ENCODE assay signal across 11 cellular contexts in the genomic region with DNA sequence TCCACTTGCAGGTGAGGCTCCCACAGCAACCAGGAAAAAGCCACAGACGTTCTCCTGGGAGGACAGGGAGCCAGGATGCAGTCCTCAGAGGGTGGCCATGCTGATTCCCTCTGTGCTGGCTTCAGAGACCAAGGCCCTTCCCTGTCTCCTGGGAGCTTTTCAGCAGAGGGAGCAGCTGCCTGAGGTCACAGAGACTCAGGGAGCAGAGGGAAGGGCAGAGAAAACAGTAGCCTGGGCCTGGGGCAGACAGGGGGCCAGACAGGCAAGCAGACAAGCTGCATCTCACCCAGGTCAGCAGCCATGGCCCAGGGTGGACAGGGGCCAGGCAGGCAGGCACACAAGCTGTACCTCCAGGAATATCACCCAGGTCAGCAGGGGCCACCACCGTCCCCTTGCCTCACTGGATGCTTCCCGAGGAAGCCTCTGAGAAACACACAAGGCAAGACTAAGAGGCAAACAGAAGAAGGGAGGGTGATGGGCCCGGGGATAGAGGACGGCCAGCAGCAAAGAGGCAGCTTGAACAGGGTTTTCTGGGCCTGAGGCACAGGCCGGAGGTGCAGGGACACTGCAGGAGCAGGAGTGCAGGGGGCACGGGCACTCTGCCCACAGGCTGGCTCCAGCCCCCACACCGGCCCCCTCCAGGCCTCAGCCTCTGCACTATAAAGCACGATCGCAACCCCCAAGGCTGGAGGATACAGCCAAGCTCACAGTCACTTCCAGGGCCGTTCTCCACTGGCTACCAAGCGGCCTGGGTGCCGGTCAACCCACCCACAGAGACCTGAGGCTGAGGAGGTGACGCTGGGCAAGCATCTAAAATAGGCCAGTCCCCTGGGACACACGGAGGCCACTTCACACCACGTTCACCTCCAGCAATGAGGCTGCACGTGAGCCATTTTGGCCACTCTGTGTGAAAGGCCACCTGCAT. TPM values are rescaled to one million over a fixed set of nuclear protein-coding genes. Genes with fewer than 3 reads are reported as not detected.
DNase-seq lines count a peak whose midpoint lies in the region; ATAC-seq and TF ChIP-seq lines count a peak whose summit lies in the region.
"Had no signal": no experiment of that assay in that cellular context is flagged by ENCODE, and none has a peak within 500 bp of the region (broad histone marks: within the 10 kb centered on the region; RNA-seq: fewer than 3 reads in every experiment).

No MANE protein-coding gene starts in this region.

- H3K27ac Mint-ChIP-seq in CD4-positive, alpha-beta memory T cell: peak overlapping the region in 4 of 7 donors; percentile 30 to 63 (median 45)
- H3K27ac Mint-ChIP-seq in effector memory CD8-positive, alpha-beta T cell: peak overlapping the region; percentile 89 to 94

- TF ChIP-seq CTCF in ovary (IDR thresholded peaks at IDR 0.05): no peak

- H3K27me3 Mint-ChIP-seq in CD4-positive, alpha-beta memory T cell: no peaks in the 10 kb centered on the region
- H3K27me3 Mint-ChIP-seq in effector memory CD8-positive, alpha-beta T cell: no peaks in the 10 kb centered on the region

- peaks cover 19 to 24% of the 10 kb centered on the region in 2 donors for H3K36me3 Mint-ChIP-seq in CD4-positive, alpha-beta memory T cell
- peaks cover 20% of the 10 kb centered on the region for H3K36me3 Mint-ChIP-seq in effector memory CD8-positive, alpha-beta T cell (ENCODE audit: insufficient read depth)

- peaks cover 17 to 73% (median 34%) of the 10 kb centered on the region in 4 donors for H3K4me1 Mint-ChIP-seq in CD4-positive, alpha-beta memory T cell
- H3K4me1 Mint-ChIP-seq in effector memory CD8-positive, alpha-beta T cell (ENCODE audit: low read depth in 2 of 2): peaks cover 34 to 35% of the 10 kb centered on the region in 2 donors

- CTCF ChIA-PET in CD4-positive, alpha-beta memory T cell (lab: Charles Lee; ENCODE audit: partially characterized antibody): no interaction called here

- no peaks in the 10 kb centered on the region for H3K9me3 Mint-ChIP-seq in CD4-positive, alpha-beta memory T cell
- no peaks in the 10 kb centered on the region for H3K9me3 Mint-ChIP-seq in effector memory CD8-positive, alpha-beta T cell

- H3K4me1 ChIP-seq in CD4-positive, alpha-beta memory T cell (ENCODE audit: insufficient read depth, low read length): peaks cover 45% of the 10 kb centered on the region
- peaks cover 19% of the 10 kb centered on the region for H3K4me1 ChIP-seq in ovary (ENCODE audit: insufficient read depth)

- H3K4me3 Mint-ChIP-seq in CD4-positive, alpha-beta memory T cell: peak overlapping the region in 3 of 8 donors; percentile 1 to 5 (median 3)
- peak overlapping the region in 1 of 2 donors; percentile 13 for H3K4me3 Mint-ChIP-seq in effector memory CD8-positive, alpha-beta T cell

- H3K27me3 ChIP-seq in CD4-positive, alpha-beta memory T cell (ENCODE audit: insufficient read depth, low read length): no peaks in the 10 kb centered on the region
- no peaks in the 10 kb centered on the region for H3K27me3 ChIP-seq in ovary

- no peak overlapping the region for H3K27ac ChIP-seq in CD4-positive, alpha-beta memory T cell (ENCODE audit: low read depth, low read length)
- H3K27ac ChIP-seq in ovary: no peak overlapping the region

- WGBS in ovary, 3 donors: 77 to 82% (median 78%) methylated on average over 17 of the region's 17 CpGs

- no peak for ATAC-seq in effector memory CD8-positive, alpha-beta T cell (replicated peaks)
- no peak for ATAC-seq in GM18868 (IDR thresholded peaks at IDR 0.05; ENCODE audit: unreplicated experiment)

- intact Hi-C loops in CD4-positive, alpha-beta memory T cell (cut with micrococcal nuclease): no loop called here
- intact Hi-C loops in ovary (cut with DNase I): no loop called here

- no peaks in the 10 kb centered on the region for H3K9me3 ChIP-seq in CD4-positive, alpha-beta memory T cell (ENCODE audit: control insufficient read depth in 1 of 2, low read length in 2 of 2)
- H3K9me3 ChIP-seq in ovary: no peaks in the 10 kb centered on the region

- DNase-seq in CD4-positive, alpha-beta memory T cell: no peak
- DNase-seq in NCI-H2107 (lab: John Stamatoyannopoulos, UW) (peak; percentile 50), ovary (peak in 3 of 5 donors; percentile 8 to 32 (median 18)), activated gamma-delta T cell treated with Interleukin-2 at 50 U/mL for 16 hours (no peak), NK-92 (lab: John Stamatoyannopoulos, UW; ENCODE audit: unreplicated experiment) (no peak), NCI-H446 (lab: John Stamatoyannopoulos, UW) (no peak)
- no peak for DNase-seq in effector memory CD8-positive, alpha-beta T cell
- DNase-seq: activated T-cell treated with anti-CD3 and anti-CD28 coated beads, Interleukin-2, amount 50 U/mL, for 1 hour; NCI-H1436; T-helper 9 cell had no signal

- POLR2A ChIA-PET in CD4-positive, alpha-beta memory T cell (lab: Charles Lee; ENCODE audit: partially characterized antibody): no interaction called here

- no peak for TF ChIP-seq POLR2A in ovary (IDR thresholded peaks at IDR 0.05)

- H3K36me3 ChIP-seq in CD4-positive, alpha-beta memory T cell (ENCODE audit: insufficient read depth, low read length): peaks cover 7% of the 10 kb centered on the region
- no peaks in the 10 kb centered on the region for H3K36me3 ChIP-seq in ovary

- TF ChIP-seq EP300 in ovary (IDR thresholded peaks at IDR 0.05): no peak

- H3K4me3 ChIP-seq in CD4-positive, alpha-beta memory T cell (ENCODE audit: low read length in 2 of 2): no peak overlapping the region
- H3K4me3 ChIP-seq in ovary: no peak overlapping the region

RNA-seq across cellular contexts. Expression of gene SLC66A2, which starts 6.1 kb away (rescaled TPM):
- total RNA-seq in CD4-positive, alpha-beta memory T cell: 10 to 100 TPM; 26.0 to 26.4 TPM
- 10 to 100 TPM; 15.7 to 21.3 TPM for polyA plus RNA-seq in CD4-positive, alpha-beta memory T cell
- total RNA-seq in ovary: 10 to 100 TPM; 16.3 to 31.1 (median 27.0) TPM
- 10 to 100 TPM in 1 of 2 donors, 1 to 10 TPM in 1; 2.1 to 27.8 TPM for polyA plus RNA-seq in ovary

RNA-seq across cellular contexts. Expression of gene HSBP1L1, which starts 19.1 kb away (rescaled TPM):
- total RNA-seq in CD4-positive, alpha-beta memory T cell: 10 to 100 TPM; 30.7 to 34.8 TPM
- polyA plus RNA-seq in CD4-positive, alpha-beta memory T cell: 10 to 100 TPM; 12.7 to 18.2 TPM
- 10 to 100 TPM in 6 of 7 donors, 1 to 10 TPM in 1; 7.6 to 26.2 (median 12.3) TPM for total RNA-seq in ovary
- 10 to 100 TPM; 11.4 to 15.9 TPM for polyA plus RNA-seq in ovary

RNA-seq across cellular contexts. Expression of gene TXNL4A, which starts 43.0 kb away (rescaled TPM):
- total RNA-seq in CD4-positive, alpha-beta memory T cell: 10 to 100 TPM; 72.6 to 76.1 TPM
- 100 to 1,000 TPM; 213 to 224 TPM for polyA plus RNA-seq in CD4-positive, alpha-beta memory T cell
- total RNA-seq in ovary: 10 to 100 TPM in 6 of 7 donors, 1 to 10 TPM in 1; 9.4 to 57.1 (median 42.3) TPM
- 10 to 100 TPM; 21.5 to 47.9 TPM for polyA plus RNA-seq in ovary

Comparison
In these comparisons a context has a peak if more than half of its experiments do, and no peak if none do; other contexts are left out.
1. DNase-seq: peak in NCI-H2107 (single experiment) and ovary (3 of 5); none in CD4-positive, alpha-beta memory T cell (0 of 5), effector memory CD8-positive, alpha-beta T cell (0 of 3), activated gamma-delta T cell treated with Interleukin-2 at 50 U/mL for 16 hours (single experiment), NK-92 (single experiment) and NCI-H446 (0 of 2).